ENCODE assay signal across 30 cellular contexts in the genomic region with DNA sequence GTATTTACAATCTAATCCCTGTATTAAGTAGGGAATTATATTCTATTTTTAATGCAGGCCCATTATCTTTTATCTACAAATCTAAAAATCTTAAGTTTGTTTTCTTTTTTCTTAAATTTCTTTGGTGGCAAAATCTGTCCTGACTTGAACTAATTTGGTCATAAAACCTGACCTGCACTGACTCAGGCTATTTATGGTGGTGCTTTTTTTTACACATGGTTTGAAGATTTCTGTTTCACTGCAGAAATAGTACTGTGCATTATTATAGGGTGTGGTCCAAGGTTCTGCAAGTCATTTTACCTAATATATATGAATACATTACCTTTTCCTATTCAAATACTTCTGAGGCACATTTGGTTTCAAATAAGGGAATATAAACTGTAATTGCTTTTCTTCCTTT.
DNase-seq lines count a peak whose midpoint lies in the region; ATAC-seq and TF ChIP-seq lines count a peak whose summit lies in the region.
"Had no signal": no experiment of that assay in that cellular context is flagged by ENCODE, and none has a peak within 500 bp of the region (broad histone marks: within the 10 kb centered on the region; RNA-seq: fewer than 3 reads in every experiment).

No MANE protein-coding gene starts in this region.

- H3K27me3 Mint-ChIP-seq in mesothelial cell of epicardium (ENCODE audit: low read depth): no peaks in the 10 kb centered on the region
- H3K27me3 Mint-ChIP-seq: activated CD8-positive, alpha-beta memory T cell treated with anti-CD3 and anti-CD28 coated beads, Interleukin-2, amount 10 ng/mL, durations not matched to agents 7 days and 5 days; stimulated activated naive CD8-positive, alpha-beta T cell treated with anti-CD3 and anti-CD28 coated beads, Interleukin-15, Interleukin-2, amounts not matched to agents 100 ng/mL and 50 ng/mL, for 24 hours had no signal

- POLR2A ChIA-PET in Panc1 (lab: Charles Lee): no interaction called here

- H3K36me3 Mint-ChIP-seq in mesothelial cell of epicardium: peaks cover 30% of the 10 kb centered on the region
- H3K36me3 Mint-ChIP-seq: activated CD8-positive, alpha-beta memory T cell treated with anti-CD3 and anti-CD28 coated beads, Interleukin-2, amount 10 ng/mL, durations not matched to agents 7 days and 5 days; WTC11 had no signal

- H3K36me3 ChIP-seq in Panc1 (ENCODE audit: control insufficient read depth, insufficient read depth, low read length) (peaks cover 5% of the 10 kb centered on the region; the same call in 1 of the 2 replicates), Karpas-422 (ENCODE audit: insufficient read depth, low read length) (no peaks in the 10 kb centered on the region)
- H3K36me3 ChIP-seq: BE2C, HAP-1, neutrophil, prostate gland, thoracic aorta had no signal

- no peak overlapping the region for H3K4me3 ChIP-seq in GM12865 (ENCODE audit: low read depth, low read length)
- no peak overlapping the region for H3K4me3 ChIP-seq in Panc1 (ENCODE audit: low read depth in 2 of 2, low read length in 2 of 2)
- H3K4me3 ChIP-seq in Karpas-422 (ENCODE audit: low read length): no peak overlapping the region
- H3K4me3 ChIP-seq: body of pancreas, HAP-1, hepatocyte, prostate gland, thoracic aorta had no signal

- H3K9me3 Mint-ChIP-seq in mesothelial cell of epicardium: peaks cover 3% of the 10 kb centered on the region
- H3K9me3 Mint-ChIP-seq: stimulated activated naive CD8-positive, alpha-beta T cell treated with anti-CD3 and anti-CD28 coated beads, Interleukin-15, Interleukin-2, amounts not matched to agents 100 ng/mL and 50 ng/mL, for 24 hours; WTC11 had no signal

- no peaks in the 10 kb centered on the region for H3K79me2 ChIP-seq in Karpas-422 (ENCODE audit: low read length)
- H3K79me2 ChIP-seq: hepatocyte had no signal

- no peak overlapping the region for H3K4me3 Mint-ChIP-seq in mesothelial cell of epicardium
- H3K4me3 Mint-ChIP-seq: activated CD8-positive, alpha-beta memory T cell treated with anti-CD3 and anti-CD28 coated beads, Interleukin-2, amount 10 ng/mL, durations not matched to agents 7 days and 5 days; activated T-cell treated with anti-CD3 and anti-CD28 coated beads, Interleukin-2, amount 50 U/mL, for 72 hours; stimulated activated naive CD8-positive, alpha-beta T cell treated with anti-CD3 and anti-CD28 coated beads, Interleukin-15, Interleukin-2, amounts not matched to agents 100 ng/mL and 50 ng/mL, for 24 hours; WTC11 had no signal

- DNase-seq in GM12865 (ENCODE audit: low read depth): peak; percentile 9
- no peak for DNase-seq in Panc1 (ENCODE audit: low read depth, low spot score)
- no peak for DNase-seq in mesothelial cell of epicardium (ENCODE audit: low spot score in 2 of 2, unreplicated experiment in 2 of 2)
- DNase-seq in RKO (ENCODE audit: low spot score): no peak
- DNase-seq in Karpas-422: no peak
- DNase-seq in GDM1 (lab: John Stamatoyannopoulos, UW): no peak
- DNase-seq: ACHN; activated CD4-positive, alpha-beta T cell treated with anti-CD3 and anti-CD28 coated beads, Interleukin-2, amount 50 U/mL, for 1 hour; activated CD8-positive, alpha-beta memory T cell treated with anti-CD3 and anti-CD28 coated beads, Interleukin-2, amount 10 ng/mL, durations not matched to agents 7 days and 5 days; activated naive CD4-positive, alpha-beta T cell; activated T-cell treated with anti-CD3 and anti-CD28 coated beads, Interleukin-2, amount 50 U/mL, for 72 hours; BE2C; body of pancreas; effector CD4-positive, alpha-beta T cell; erythroblast; KBM-7; mesenchymal stem cell; NCI-H1436; NCI-H2081 treated with DMSO at 0.1 percent for 48 hours; NCI-H345; NCI-H82; SIG-M5 had no signal

- no peaks in the 10 kb centered on the region for H4K20me1 ChIP-seq in Karpas-422 (ENCODE audit: insufficient read depth, low read depth, low read length)

- in situ Hi-C loops in Panc1 (cut with HindIII; ENCODE audit: low pct_unique_long_range_greater_than_20kb, low sequenced_read_pairs): no loop called here

- no peaks in the 10 kb centered on the region for H3K27me3 ChIP-seq in Panc1 (ENCODE audit: control insufficient read depth, insufficient read depth, low read length)
- H3K27me3 ChIP-seq in Karpas-422 (ENCODE audit: low read length): no peaks in the 10 kb centered on the region
- H3K27me3 ChIP-seq: BE2C, body of pancreas, hepatocyte, neutrophil had no signal

- ATAC-seq in HG02885 (IDR thresholded peaks at IDR 0.05; ENCODE audit: poor library complexity, unreplicated experiment) (peak; percentile 38), Panc1 (no peak)
- ATAC-seq: activated CD8-positive, alpha-beta memory T cell treated with anti-CD3 and anti-CD28 coated beads, Interleukin-2, amount 10 ng/mL, durations not matched to agents 7 days and 5 days; activated T-cell treated with anti-CD3 and anti-CD28 coated beads, Interleukin-2, amount 50 U/mL, for 72 hours; body of pancreas; WTC11 had no signal

- no peak overlapping the region for H3K4me2 ChIP-seq in Karpas-422 (ENCODE audit: low read depth, low read length, poor library complexity, severe bottlenecking)
- H3K4me2 ChIP-seq: hepatocyte had no signal

- H3K27ac Mint-ChIP-seq in mesothelial cell of epicardium: peak overlapping the region; percentile 68
- H3K27ac Mint-ChIP-seq: activated CD8-positive, alpha-beta memory T cell treated with anti-CD3 and anti-CD28 coated beads, Interleukin-2, amount 10 ng/mL, durations not matched to agents 7 days and 5 days; activated T-cell treated with anti-CD3 and anti-CD28 coated beads, Interleukin-2, amount 50 U/mL, for 72 hours; stimulated activated naive CD8-positive, alpha-beta T cell treated with anti-CD3 and anti-CD28 coated beads, Interleukin-15, Interleukin-2, amounts not matched to agents 100 ng/mL and 50 ng/mL, for 24 hours; WTC11 had no signal

- peaks cover 74% of the 10 kb centered on the region for H3K4me1 Mint-ChIP-seq in mesothelial cell of epicardium
- H3K4me1 Mint-ChIP-seq: activated CD8-positive, alpha-beta memory T cell treated with anti-CD3 and anti-CD28 coated beads, Interleukin-2, amount 10 ng/mL, durations not matched to agents 7 days and 5 days had no signal

- intact Hi-C loops in Panc1 (cut with micrococcal nuclease; ENCODE audit: unreplicated experiment): loop anchor here (1.0 kb wide), 1 partner anchor 67 kb away; no protein-coding TSS in a partner anchor

- H3K4me1 ChIP-seq in Panc1 (ENCODE audit: control insufficient read depth, insufficient read depth, low read length): peaks cover 41% of the 10 kb centered on the region
- H3K4me1 ChIP-seq in Karpas-422 (ENCODE audit: low read length): no peaks in the 10 kb centered on the region
- H3K4me1 ChIP-seq: body of pancreas had no signal

- TF ChIP-seq CTCF in GM12865 (IDR thresholded peaks at IDR 0.05; ENCODE audit: insufficient read depth, low read depth, low read length, missing control alignments) (no peak), Panc1 (IDR thresholded peaks at IDR 0.05) (no peak), mesothelial cell of epicardium (IDR thresholded peaks at IDR 0.05; ENCODE audit: unreplicated experiment) (no peak)

- no peak overlapping the region for H3K9ac ChIP-seq in Karpas-422 (ENCODE audit: low read length)

- CTCF ChIA-PET in Panc1 (lab: Charles Lee): no interaction called here

- H3K27ac ChIP-seq in Panc1 (ENCODE audit: low read length): peak overlapping the region; percentile 74; the same call in 1 of the 2 replicates
- H3K27ac ChIP-seq in Karpas-422 (ENCODE audit: low read length): no peak overlapping the region
- H3K27ac ChIP-seq: body of pancreas, hepatocyte, neutrophil, thoracic aorta had no signal

- no peaks in the 10 kb centered on the region for H3K9me2 ChIP-seq in Karpas-422 (replicated peaks; ENCODE audit: insufficient read depth, low read length)

- H2AFZ ChIP-seq in Karpas-422 (ENCODE audit: low read length): no peak overlapping the region
- H2AFZ ChIP-seq: hepatocyte had no signal

- H3K9me3 ChIP-seq in Panc1 (ENCODE audit: control insufficient read depth, insufficient read depth, low read depth, low read length): no peaks in the 10 kb centered on the region
- H3K9me3 ChIP-seq in Karpas-422 (ENCODE audit: low read length): peaks cover 23% of the 10 kb centered on the region
- H3K9me3 ChIP-seq: BE2C, body of pancreas, HAP-1, neutrophil, prostate gland, thoracic aorta had no signal

- no TSS peak for BruUV-seq in Panc1 (replicated peaks; lab: Mats Ljungman, UMichigan)
